2 cellular contexts compared by ENCODE assay signal in genomic region chr3:51361746-51362145, GRCh38.
TF ChIP-seq lines count a peak whose summit lies in the region.

No MANE protein-coding gene starts in this region.

TF ChIP-seq in IMR-90, 13 proteins besides CTCF, POLR2A, EP300 and RAD21:
- TF ChIP-seq CHD1 (IDR thresholded peaks at IDR 0.05; ENCODE audit: low read depth, low read length) (no peak), CEBPB (IDR thresholded peaks at IDR 0.05; ENCODE audit: low read depth, low read length) (no peak)

TF ChIP-seq in GM12891, 5 proteins besides CTCF, POLR2A, EP300 and RAD21 (continued from another document):
- TF ChIP-seq PAX5 (IDR thresholded peaks at IDR 0.05; ENCODE audit: insufficient read depth, low read length, severe bottlenecking) (no peak), SPI1 (IDR thresholded peaks at IDR 0.05; ENCODE audit: low read depth, low read length) (no peak), POLR2AphosphoS5 (IDR thresholded peaks at IDR 0.05; ENCODE audit: low read depth, low read length) (no peak), POU2F2 (IDR thresholded peaks at IDR 0.05; ENCODE audit: low read depth, low read length) (no peak)
